Comparison of ENCODE assay signal across 9 cellular contexts in genomic region chr6:31896856-31897611, GRCh38. TPM values are rescaled to one million over a fixed set of nuclear protein-coding genes. Genes with fewer than 3 reads are reported as not detected.
DNase-seq lines count a peak whose midpoint lies in the region; ATAC-seq, FAIRE-seq and TF ChIP-seq lines count a peak whose summit lies in the region.
"Had no signal": no experiment of that assay in that cellular context is flagged by ENCODE, and none has a peak within 500 bp of the region (broad histone marks: within the 10 kb centered on the region; RNA-seq: fewer than 3 reads in every experiment).

No MANE protein-coding gene starts in this region.

- ATAC-seq in CD4-positive, CD25-positive, alpha-beta regulatory T cell (ENCODE audit: low read depth in 2 of 2) = no peak
- no peak for ATAC-seq in aorta (ENCODE audit: low FRiP score)

- H3K9me3 ChIP-seq in CD4-positive, CD25-positive, alpha-beta regulatory T cell (ENCODE audit: control insufficient read depth in 2 of 2, low read length in 2 of 2) = no peaks in the 10 kb centered on the region
- H3K9me3 ChIP-seq in mononuclear cell (ENCODE audit: low read depth, low read length) = no peaks in the 10 kb centered on the region
- no peaks in the 10 kb centered on the region for H3K9me3 ChIP-seq in aorta (ENCODE audit: control insufficient read depth, low read length)

- DNase-seq in CD4-positive, CD25-positive, alpha-beta regulatory T cell = peak in 1 of 3 donors; percentile 23
- DNase-seq in bronchial epithelial cell (ENCODE audit: low read depth) = no peak
- no peak for DNase-seq in aorta
- DNase-seq in DMS79 (lab: John Stamatoyannopoulos, UW) = no peak
- DNase-seq in OCI-M1 (lab: John Stamatoyannopoulos, UW) = no peak
- DNase-seq in GM20000 (ENCODE audit: low spot score) = no peak

- peaks cover 34% of the 10 kb centered on the region for H3K4me1 ChIP-seq in CD4-positive, CD25-positive, alpha-beta regulatory T cell (ENCODE audit: control insufficient read depth, insufficient read depth, low read length, poor library complexity, severe bottlenecking)
- H3K4me1 ChIP-seq in mononuclear cell (ENCODE audit: insufficient read depth, low read length) (peaks cover 38% of the 10 kb centered on the region), aorta (ENCODE audit: control insufficient read depth in 1 of 2, insufficient read depth in 2 of 2, low read length in 2 of 2) (no peaks in the 10 kb centered on the region)

- peaks cover 10% of the 10 kb centered on the region for H3K36me3 Mint-ChIP-seq in CD4-positive, CD25-positive, alpha-beta regulatory T cell
- no peaks in the 10 kb centered on the region for H3K36me3 Mint-ChIP-seq in IgD-negative memory B cell

- H3K27me3 Mint-ChIP-seq in CD4-positive, CD25-positive, alpha-beta regulatory T cell = no peaks in the 10 kb centered on the region
- no peaks in the 10 kb centered on the region for H3K27me3 Mint-ChIP-seq in IgD-negative memory B cell

- peak overlapping the region; percentile 67 to 92 (median 91) for H3K27ac Mint-ChIP-seq in CD4-positive, CD25-positive, alpha-beta regulatory T cell
- H3K27ac Mint-ChIP-seq in IgD-negative memory B cell = peak overlapping the region; percentile 74 to 98 (median 84)

- no peaks in the 10 kb centered on the region for H3K27me3 ChIP-seq in CD4-positive, CD25-positive, alpha-beta regulatory T cell (ENCODE audit: control insufficient read depth, insufficient read depth, low read length)
- H3K27me3 ChIP-seq in bronchial epithelial cell (ENCODE audit: control insufficient read depth, insufficient read depth, low read length) = no peaks in the 10 kb centered on the region
- H3K27me3 ChIP-seq in mononuclear cell (ENCODE audit: insufficient read depth, low read length) = no peaks in the 10 kb centered on the region
- no peaks in the 10 kb centered on the region for H3K27me3 ChIP-seq in aorta (ENCODE audit: control insufficient read depth in 1 of 2, insufficient read depth in 2 of 2, low read length in 1 of 2)

- no peaks in the 10 kb centered on the region for H3K9me3 Mint-ChIP-seq in CD4-positive, CD25-positive, alpha-beta regulatory T cell
- no peaks in the 10 kb centered on the region for H3K9me3 Mint-ChIP-seq in IgD-negative memory B cell

- 1% methylated on average over 28 to 62 of the region's 62 CpGs for WGBS in aorta, 2 donors

- peak overlapping the region; percentile 91 for H3K4me3 ChIP-seq in CD4-positive, CD25-positive, alpha-beta regulatory T cell (ENCODE audit: low read depth, low read length)
- H3K4me3 ChIP-seq in bronchial epithelial cell (ENCODE audit: low read depth, low read length) = peak overlapping the region; percentile 97
- peak overlapping the region; percentile 99 for H3K4me3 ChIP-seq in mononuclear cell (ENCODE audit: low read length)
- peak overlapping the region; percentile 70 to 75 for H3K4me3 ChIP-seq in aorta (ENCODE audit: low read length in 2 of 2)

- H3K4me3 Mint-ChIP-seq in CD4-positive, CD25-positive, alpha-beta regulatory T cell = peak overlapping the region; percentile 85 to 96 (median 92)
- H3K4me3 Mint-ChIP-seq in IgD-negative memory B cell = peak overlapping the region; percentile 91 to 98 (median 96)

- peaks cover 0 to 39% (median 21%) of the 10 kb centered on the region in 4 donors for H3K4me1 Mint-ChIP-seq in CD4-positive, CD25-positive, alpha-beta regulatory T cell
- peaks cover 4 to 19% (median 17%) of the 10 kb centered on the region in 3 donors for H3K4me1 Mint-ChIP-seq in IgD-negative memory B cell

- intact Hi-C loops in aorta (cut with DNase I) = loop anchor here in 1 of 2 donors (5.0 kb wide), 1 partner anchor 215 kb away; the partner anchor contains the start of gene LY6G5C

- H3K27ac ChIP-seq in CD4-positive, CD25-positive, alpha-beta regulatory T cell (ENCODE audit: insufficient read depth, low read length, poor library complexity, severe bottlenecking) = peak overlapping the region; percentile 76
- H3K27ac ChIP-seq in aorta (ENCODE audit: low read depth in 1 of 2, low read length in 2 of 2) = no peak overlapping the region

- TF ChIP-seq CTCF in bronchial epithelial cell (IDR thresholded peaks at IDR 0.05; ENCODE audit: insufficient read depth, low read length, severe bottlenecking) (no peak), GM20000 (IDR thresholded peaks at IDR 0.05; ENCODE audit: extremely low read depth, missing control alignments) (no peak)

- peaks cover 22% of the 10 kb centered on the region for H3K36me3 ChIP-seq in CD4-positive, CD25-positive, alpha-beta regulatory T cell (ENCODE audit: control insufficient read depth, insufficient read depth, low read length)
- H3K36me3 ChIP-seq in bronchial epithelial cell (ENCODE audit: control insufficient read depth, insufficient read depth, low read length) (peaks cover 4% of the 10 kb centered on the region), aorta (ENCODE audit: control insufficient read depth in 1 of 2, insufficient read depth in 2 of 2, low read length in 1 of 2) (peaks cover 0 to 3% of the 10 kb centered on the region in 2 donors)

- FAIRE-seq in bronchial epithelial cell (lab: Jason Lieb, UNC) = no peak
- FAIRE-seq: islet of Langerhans had no signal

RNA-seq across cellular contexts. Expression of gene EHMT2, which starts 0.5 kb away (rescaled TPM):
- 46.4 TPM for total RNA-seq in CD4-positive, CD25-positive, alpha-beta regulatory T cell
- polyA plus RNA-seq in CD4-positive, CD25-positive, alpha-beta regulatory T cell = 10 to 100 TPM; 29.4 to 33.5 (median 31.9) TPM
- polyA plus RNA-seq in IgD-negative memory B cell (49.3 TPM), aorta (10 to 100 TPM; 16.7 to 56.8 TPM)
- total RNA-seq in bronchial epithelial cell (10.8 and 14.5 TPM in 2 replicates), mononuclear cell (14.4 TPM), aorta (10 to 100 TPM; 23.6 to 40.4 TPM)

RNA-seq across cellular contexts. Expression of gene ZBTB12, which starts 4.9 kb away (rescaled TPM):
- 0.20 TPM for total RNA-seq in CD4-positive, CD25-positive, alpha-beta regulatory T cell
- not detected for polyA plus RNA-seq in CD4-positive, CD25-positive, alpha-beta regulatory T cell
- polyA plus RNA-seq in IgD-negative memory B cell = not detected
- total RNA-seq in bronchial epithelial cell = 0.64 and 1.3 TPM in 2 replicates
- total RNA-seq in mononuclear cell = 0.21 TPM
- total RNA-seq in aorta = 1 to 10 TPM; 1.8 to 4.9 TPM
- 1 to 10 TPM; 1.2 to 3.4 TPM for polyA plus RNA-seq in aorta

RNA-seq across cellular contexts. Expression of gene SLC44A4, which starts 18.2 kb away (rescaled TPM):
- total RNA-seq in CD4-positive, CD25-positive, alpha-beta regulatory T cell = 1.0 TPM
- polyA plus RNA-seq in CD4-positive, CD25-positive, alpha-beta regulatory T cell = not detected
- polyA plus RNA-seq in IgD-negative memory B cell (not detected), aorta (10 to 100 TPM in 1 of 2 donors, under 1 TPM in 1; 0.31 to 12.0 TPM)
- total RNA-seq in bronchial epithelial cell (1.8 and 10.5 TPM in 2 replicates), mononuclear cell (0.10 TPM), aorta (1 to 10 TPM in 1 of 2 donors, under 1 TPM in 1; 0.60 to 1.5 TPM)

RNA-seq across cellular contexts. Expression of gene C2, which starts 30.5 kb away (rescaled TPM):
- 1.3 TPM for total RNA-seq in CD4-positive, CD25-positive, alpha-beta regulatory T cell
- polyA plus RNA-seq in CD4-positive, CD25-positive, alpha-beta regulatory T cell = under 1 TPM in 1 of 4 donors, not detected in 3; 0.47 TPM
- polyA plus RNA-seq in IgD-negative memory B cell (not detected), aorta (10 to 100 TPM in 1 of 2 donors, 1 to 10 TPM in 1; 5.6 to 16.7 TPM)
- total RNA-seq in bronchial epithelial cell (0.26 and 0.53 TPM in 2 replicates), mononuclear cell (2.5 TPM), aorta (10 to 100 TPM; 20.8 to 46.6 TPM)

RNA-seq across cellular contexts. Expression of gene NEU1, which starts 34.4 kb away (rescaled TPM):
- 29.1 TPM for total RNA-seq in CD4-positive, CD25-positive, alpha-beta regulatory T cell
- polyA plus RNA-seq in CD4-positive, CD25-positive, alpha-beta regulatory T cell = 10 to 100 TPM; 26.4 to 32.4 (median 29.7) TPM
- polyA plus RNA-seq in IgD-negative memory B cell (25.0 TPM), aorta (10 to 100 TPM; 20.3 to 23.7 TPM)
- total RNA-seq in bronchial epithelial cell (65.8 and 70.3 TPM in 2 replicates), mononuclear cell (19.4 TPM), aorta (10 to 100 TPM; 23.9 to 24.6 TPM)
